10 cellular contexts compared by ENCODE assay signal in the genomic region with DNA sequence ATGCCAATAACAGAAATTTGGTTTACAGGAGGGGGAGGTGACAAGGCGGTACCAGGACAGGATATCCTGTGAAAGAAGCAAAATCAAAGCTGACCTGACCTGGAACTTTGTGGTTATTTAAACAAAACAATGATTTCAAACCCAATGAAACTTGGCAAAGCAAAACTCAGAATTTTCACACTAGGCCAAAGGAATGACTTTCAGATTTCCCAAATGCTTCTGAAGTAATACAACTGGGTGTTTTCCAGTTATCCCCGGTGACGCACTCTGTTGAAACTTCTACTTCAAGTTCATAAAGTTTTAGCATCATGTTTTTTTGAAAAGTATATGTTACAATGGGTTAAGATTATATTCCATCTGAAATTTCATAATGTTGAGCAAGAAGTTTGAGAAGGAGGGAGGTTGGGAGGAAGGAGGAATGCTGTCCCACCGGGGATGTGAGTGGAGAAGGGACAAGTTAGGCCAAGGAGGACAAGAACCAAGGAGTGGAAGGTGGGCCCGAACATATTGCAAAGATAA.
DNase-seq lines count a peak whose midpoint lies in the region; ATAC-seq and TF ChIP-seq lines count a peak whose summit lies in the region.
"Had no signal": no experiment of that assay in that cellular context is flagged by ENCODE, and none has a peak within 500 bp of the region (broad histone marks: within the 10 kb centered on the region; RNA-seq: fewer than 3 reads in every experiment).

No MANE protein-coding gene starts in this region.

- H3K4me1 Mint-ChIP-seq in activated T-cell treated with anti-CD3 and anti-CD28 coated beads, Interleukin-2, amount 50 U/mL, for 72 hours (ENCODE audit: low read depth), result peaks cover 60% of the 10 kb centered on the region

- peaks cover 20 to 69% of the 10 kb centered on the region in 2 donors for H3K36me3 Mint-ChIP-seq in activated T-cell treated with anti-CD3 and anti-CD28 coated beads, Interleukin-2, amount 50 U/mL, for 72 hours (ENCODE audit: insufficient read depth in 2 of 2)

- no peak overlapping the region for H3K9ac ChIP-seq in muscle layer of colon (ENCODE audit: low read length)

- TF ChIP-seq POLR2A in upper lobe of left lung (IDR thresholded peaks at IDR 0.05), result no peak

- H3K4me3 Mint-ChIP-seq in activated T-cell treated with anti-CD3 and anti-CD28 coated beads, Interleukin-2, amount 50 U/mL, for 72 hours, result peak overlapping the region in 1 of 2 donors; percentile 6

- H3K9me3 Mint-ChIP-seq in activated T-cell treated with anti-CD3 and anti-CD28 coated beads, Interleukin-2, amount 50 U/mL, for 72 hours, result no peaks in the 10 kb centered on the region

- TF ChIP-seq EP300 in upper lobe of left lung (IDR thresholded peaks at IDR 0.05), result peak in 1 of 4 donors; percentile 34

- no peak for ATAC-seq in activated T-cell treated with anti-CD3 and anti-CD28 coated beads, Interleukin-2, amount 50 U/mL, for 72 hours (replicated peaks in 1 of 2)
- ATAC-seq in upper lobe of left lung (ENCODE audit: low FRiP score in 2 of 2), result peak in 1 of 2 donors; percentile 75
- no peak for ATAC-seq in GM18909 (IDR thresholded peaks at IDR 0.05; ENCODE audit: poor library complexity, unreplicated experiment)
- ATAC-seq in GM18519 (IDR thresholded peaks at IDR 0.05; ENCODE audit: low FRiP score, unreplicated experiment), result no peak

- H3K27ac Mint-ChIP-seq in activated T-cell treated with anti-CD3 and anti-CD28 coated beads, Interleukin-2, amount 50 U/mL, for 72 hours, result peak overlapping the region; percentile 83

- H3K4me1 ChIP-seq in muscle layer of colon (ENCODE audit: insufficient read depth, low read length) (peaks cover 38% of the 10 kb centered on the region), upper lobe of left lung (peaks cover 9 to 33% (median 23%) of the 10 kb centered on the region in 4 donors)

- no peaks in the 10 kb centered on the region for H3K9me3 ChIP-seq in muscle layer of colon (ENCODE audit: low read length)
- H3K9me3 ChIP-seq in upper lobe of left lung, result no peaks in the 10 kb centered on the region

- H3K27me3 ChIP-seq in muscle layer of colon (ENCODE audit: control insufficient read depth in 1 of 2, insufficient read depth in 2 of 2, low read length in 2 of 2) (no peaks in the 10 kb centered on the region), upper lobe of left lung (no peaks in the 10 kb centered on the region)

- whole genome bisulfite sequencing in upper lobe of left lung, 2 donors, result 42 to 46% methylated on average over 5 of the region's 5 CpGs

- DNase-seq in activated T-cell treated with anti-CD3 and anti-CD28 coated beads, Interleukin-2, amount 50 U/mL, for 72 hours, result no peak
- DNase-seq in activated T-cell treated with anti-CD3 and anti-CD28 coated beads for 4 hours, result no peak
- peak; percentile 91 for DNase-seq in dermis blood vessel endothelial cell
- no peak for DNase-seq in upper lobe of left lung
- DNase-seq in stimulated activated naive CD4-positive, alpha-beta T cell treated with Interleukin-2 at 50 U/mL for 16 hours (lab: John Stamatoyannopoulos, UW), result no peak
- DNase-seq: activated CD4-positive, alpha-beta T cell treated with anti-CD3 and anti-CD28 coated beads, Interleukin-2, amount 50 U/mL, for 4 hours; C1 segment of cervical spinal cord had no signal

- peaks cover 4% of the 10 kb centered on the region for H3K36me3 ChIP-seq in muscle layer of colon (ENCODE audit: insufficient read depth, low read length)
- H3K36me3 ChIP-seq in upper lobe of left lung, result peaks cover 0 to 33% (median 0%) of the 10 kb centered on the region in 4 donors

- no peak for TF ChIP-seq CTCF in upper lobe of left lung (IDR thresholded peaks at IDR 0.05)

- H3K27ac ChIP-seq in muscle layer of colon (ENCODE audit: low read depth, low read length) (peak overlapping the region; percentile 37), upper lobe of left lung (peak overlapping the region; percentile 45 to 81 (median 56))

- H3K27me3 Mint-ChIP-seq in activated T-cell treated with anti-CD3 and anti-CD28 coated beads, Interleukin-2, amount 50 U/mL, for 72 hours (ENCODE audit: low read depth), result no peaks in the 10 kb centered on the region

- H3K4me3 ChIP-seq in muscle layer of colon (ENCODE audit: low read depth in 1 of 2, low read length in 2 of 2), result no peak overlapping the region
- no peak overlapping the region for H3K4me3 ChIP-seq in upper lobe of left lung
